In the genomic region with DNA sequence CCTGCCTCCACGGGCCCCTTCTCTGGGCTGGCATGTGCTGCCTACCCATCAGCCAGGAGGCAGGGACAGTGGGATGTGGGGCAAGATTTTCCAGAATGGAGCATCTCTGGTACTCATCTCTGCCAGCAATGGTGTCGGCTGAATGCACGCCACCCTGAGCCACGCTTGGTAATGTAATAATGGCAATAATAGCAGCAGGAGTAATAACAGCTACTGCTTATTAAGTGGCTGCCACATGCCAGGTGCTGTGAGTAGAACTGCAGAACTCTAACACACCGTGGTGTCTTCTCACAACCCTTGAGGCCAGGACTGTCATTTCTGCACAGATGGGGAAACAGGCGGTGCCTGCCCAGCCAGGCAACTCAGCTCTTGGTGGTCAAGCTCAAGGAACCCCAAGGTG, we compare ENCODE assay signal across 32 cellular contexts.
A peak's percentile ranks its signal among the peaks of the same experiment; 100 is the strongest.
DNase-seq lines count a peak whose midpoint lies in the region; ATAC-seq lines count a peak whose summit lies in the region.
"Had no signal": no experiment of that assay in that cellular context is flagged by ENCODE, and none has a peak within 500 bp of the region (broad histone marks: within the 10 kb centered on the region; RNA-seq: fewer than 3 reads in every experiment).

No MANE protein-coding gene starts in this region.

- H3K79me1 ChIP-seq in neuronal stem cell (ENCODE audit: low read depth, low read length): no peaks in the 10 kb centered on the region

- no peaks in the 10 kb centered on the region for H3K27me3 Mint-ChIP-seq in activated CD4-positive, alpha-beta memory T cell treated with anti-CD3 and anti-CD28 coated beads, Interleukin-2, amount 10 ng/mL, durations not matched to agents 7 days and 5 days
- H3K27me3 Mint-ChIP-seq in activated CD4-positive, alpha-beta T cell treated with anti-CD3 and anti-CD28 coated beads, Interleukin-2, amount 10 ng/mL, durations not matched to agents 24 days and 14 days: no peaks in the 10 kb centered on the region
- H3K27me3 Mint-ChIP-seq: activated CD8-positive, alpha-beta T cell treated with anti-CD3 and anti-CD28 coated beads for 36 hours; activated naive CD4-positive, alpha-beta T cell treated with anti-CD3 and anti-CD28 coated beads, Interleukin-2, amount 10 ng/mL, durations not matched to agents 7 days and 5 days; IgD-negative memory B cell had no signal

- no peak overlapping the region for H3K27ac ChIP-seq in neuronal stem cell (replicated peaks; ENCODE audit: low read length)
- H3K27ac ChIP-seq: brain microvascular endothelial cell, parathyroid adenoma had no signal

- H2BK12ac ChIP-seq in neuronal stem cell (ENCODE audit: low read length): peak overlapping the region; percentile 100

- H3K18ac ChIP-seq in neuronal stem cell (ENCODE audit: low read length): peak overlapping the region; percentile 95

- peak overlapping the region; percentile 90 for H3K4ac ChIP-seq in neuronal stem cell (ENCODE audit: low read length)

- H3K23ac ChIP-seq in neuronal stem cell (ENCODE audit: low read depth, low read length, poor library complexity): no peak overlapping the region

- H3K4me1 Mint-ChIP-seq in activated CD4-positive, alpha-beta memory T cell treated with anti-CD3 and anti-CD28 coated beads, Interleukin-2, amount 10 ng/mL, durations not matched to agents 7 days and 5 days: no peaks in the 10 kb centered on the region
- H3K4me1 Mint-ChIP-seq in activated CD4-positive, alpha-beta T cell treated with anti-CD3 and anti-CD28 coated beads, Interleukin-2, amount 10 ng/mL, durations not matched to agents 24 days and 14 days: no peaks in the 10 kb centered on the region
- H3K4me1 Mint-ChIP-seq: activated naive CD4-positive, alpha-beta T cell treated with anti-CD3 and anti-CD28 coated beads, Interleukin-2, amount 10 ng/mL, durations not matched to agents 7 days and 5 days had no signal

- H2BK5ac ChIP-seq in neuronal stem cell (ENCODE audit: low read length): peak overlapping the region; percentile 98

- peak overlapping the region; percentile 96 for H2BK120ac ChIP-seq in neuronal stem cell (ENCODE audit: low read depth, low read length)

- no peak overlapping the region for H4K8ac ChIP-seq in neuronal stem cell (ENCODE audit: low read depth, low read length)

- CTCF ChIA-PET in activated CD4-positive, alpha-beta memory T cell treated with anti-CD3 and anti-CD28 coated beads, Interleukin-2, amount 10 ng/mL, durations not matched to agents 7 days and 5 days (lab: Charles Lee): no interaction called here

- H3K14ac ChIP-seq in neuronal stem cell (ENCODE audit: low read length): peak overlapping the region; percentile 73

- peak overlapping the region; percentile 99 for H4K91ac ChIP-seq in neuronal stem cell (ENCODE audit: low read depth, low read length, poor library complexity)

- no peaks in the 10 kb centered on the region for H3K36me3 ChIP-seq in neuronal stem cell (replicated peaks in 1 of 2; ENCODE audit: control insufficient read depth in 2 of 2, insufficient read depth in 2 of 2, low read length in 2 of 2)
- H3K36me3 ChIP-seq: adrenal gland, brain microvascular endothelial cell, uterus had no signal

- no peak for ATAC-seq in HG03432 (IDR thresholded peaks at IDR 0.05; ENCODE audit: unreplicated experiment)
- ATAC-seq: activated CD8-positive, alpha-beta T cell treated with anti-CD3 and anti-CD28 coated beads for 36 hours; GM23338; mucosa of descending colon had no signal

- peak overlapping the region; percentile 16 for H2BK15ac ChIP-seq in neuronal stem cell (ENCODE audit: low read length)

- no peaks in the 10 kb centered on the region for H3K36me3 Mint-ChIP-seq in activated CD4-positive, alpha-beta memory T cell treated with anti-CD3 and anti-CD28 coated beads, Interleukin-2, amount 10 ng/mL, durations not matched to agents 7 days and 5 days (ENCODE audit: low read depth)
- no peaks in the 10 kb centered on the region for H3K36me3 Mint-ChIP-seq in activated CD4-positive, alpha-beta T cell treated with anti-CD3 and anti-CD28 coated beads, Interleukin-2, amount 10 ng/mL, durations not matched to agents 24 days and 14 days (ENCODE audit: low read depth)
- H3K36me3 Mint-ChIP-seq: activated naive CD4-positive, alpha-beta T cell treated with anti-CD3 and anti-CD28 coated beads, Interleukin-2, amount 10 ng/mL, durations not matched to agents 7 days and 5 days; IgD-negative memory B cell had no signal

- H3K4me2 ChIP-seq in neuronal stem cell (ENCODE audit: insufficient read depth, low read length, poor library complexity, severe bottlenecking): no peak overlapping the region
- H3K4me2 ChIP-seq: GM23338 had no signal

- no peak overlapping the region for H3K4me3 ChIP-seq in neuronal stem cell (ENCODE audit: low read length in 2 of 2)
- H3K4me3 ChIP-seq: adrenal gland, dorsolateral prefrontal cortex, GM23338, mucosa of descending colon, smooth muscle cell, uterus had no signal

- H2AFZ ChIP-seq in neuronal stem cell (ENCODE audit: low read length): no peak overlapping the region
- H2AFZ ChIP-seq: GM23338, parathyroid adenoma had no signal

- POLR2A ChIA-PET in activated CD4-positive, alpha-beta memory T cell treated with anti-CD3 and anti-CD28 coated beads, Interleukin-2, amount 10 ng/mL, durations not matched to agents 7 days and 5 days (lab: Charles Lee): no interaction called here

- DNase-seq in NCI-H146 (lab: John Stamatoyannopoulos, UW): peak; percentile 54
- DNase-seq in NCI-H146 treated with DMSO at 0.1 percent for 48 hours (lab: John Stamatoyannopoulos, UW; ENCODE audit: unreplicated experiment): no peak
- peak; percentile 60 for DNase-seq in DMS79 treated with DMSO at 0.1 percent for 48 hours (lab: John Stamatoyannopoulos, UW)
- DNase-seq in SK-N-DZ (ENCODE audit: low spot score): peak; percentile 33
- DNase-seq in neuronal stem cell (ENCODE audit: low spot score): no peak
- DNase-seq in activated CD4-positive, alpha-beta memory T cell treated with anti-CD3 and anti-CD28 coated beads, Interleukin-2, amount 10 ng/mL, durations not matched to agents 7 days and 5 days: no peak
- DNase-seq in activated CD4-positive, alpha-beta T cell treated with anti-CD3 and anti-CD28 coated beads, Interleukin-2, amount 10 ng/mL, durations not matched to agents 24 days and 14 days: no peak
- DNase-seq: 8988T; activated CD4-positive, alpha-beta T cell treated with anti-CD3 and anti-CD28 coated beads for 1 hour; activated CD8-positive, alpha-beta T cell treated with anti-CD3 and anti-CD28 coated beads for 36 hours; activated naive CD4-positive, alpha-beta T cell treated with anti-CD3 and anti-CD28 coated beads, Interleukin-2, amount 10 ng/mL, durations not matched to agents 7 days and 5 days; brain microvascular endothelial cell; Calu3; dorsolateral prefrontal cortex; foreskin melanocyte; HFFc6; kidney glomerular epithelial cell; mucosa of descending colon; NCI-H2081; NCI-H510A treated with DMSO at 0.1 percent for 48 hours; nephron progenitor cell; right cardiac atrium; Right ventricle myocardium superior; stimulated activated CD4-positive, alpha-beta T cell treated with anti-CD3 and anti-CD28 coated beads, Interleukin-1b, Interleukin-23, amount 100 ng/mL, for 48 hours; stimulated activated naive CD4-positive, alpha-beta T cell treated with Interleukin-2 at 50 U/mL for 16 hours had no signal

- peaks cover 0 to 2% of the 10 kb centered on the region in 2 donors for H3K9me3 ChIP-seq in neuronal stem cell (replicated peaks in 1 of 2; ENCODE audit: control insufficient read depth in 2 of 2, insufficient read depth in 1 of 2, low read depth in 1 of 2, low read length in 2 of 2)
- H3K9me3 ChIP-seq: adrenal gland, mucosa of descending colon, uterus had no signal

- H3K4me1 ChIP-seq in neuronal stem cell (ENCODE audit: control insufficient read depth in 2 of 2, insufficient read depth in 1 of 2, low read depth in 1 of 2, low read length in 2 of 2): peaks cover 17 to 46% of the 10 kb centered on the region in 2 donors
- H3K4me1 ChIP-seq: parathyroid adenoma had no signal

- WGBS in neuronal stem cell (ENCODE audit: extremely low coverage in 2 of 2, insufficient read length in 2 of 2, insufficient replicate concordance in 1 of 2), 2 donors: no CpG with 5 or more reads among the region's 6 CpGs

- no peak overlapping the region for H3K27ac Mint-ChIP-seq in activated CD4-positive, alpha-beta memory T cell treated with anti-CD3 and anti-CD28 coated beads, Interleukin-2, amount 10 ng/mL, durations not matched to agents 7 days and 5 days
- no peak overlapping the region for H3K27ac Mint-ChIP-seq in activated CD4-positive, alpha-beta T cell treated with anti-CD3 and anti-CD28 coated beads, Interleukin-2, amount 10 ng/mL, durations not matched to agents 24 days and 14 days
- H3K27ac Mint-ChIP-seq: activated CD8-positive, alpha-beta T cell treated with anti-CD3 and anti-CD28 coated beads for 36 hours; activated naive CD4-positive, alpha-beta T cell treated with anti-CD3 and anti-CD28 coated beads, Interleukin-2, amount 10 ng/mL, durations not matched to agents 7 days and 5 days; GM23338; HFFc6; IgD-negative memory B cell; nephron progenitor cell had no signal

- no peaks in the 10 kb centered on the region for H3K9me3 Mint-ChIP-seq in activated CD4-positive, alpha-beta memory T cell treated with anti-CD3 and anti-CD28 coated beads, Interleukin-2, amount 10 ng/mL, durations not matched to agents 7 days and 5 days
- H3K9me3 Mint-ChIP-seq in activated CD4-positive, alpha-beta T cell treated with anti-CD3 and anti-CD28 coated beads, Interleukin-2, amount 10 ng/mL, durations not matched to agents 24 days and 14 days: no peaks in the 10 kb centered on the region
- H3K9me3 Mint-ChIP-seq: activated CD8-positive, alpha-beta T cell treated with anti-CD3 and anti-CD28 coated beads for 36 hours; activated naive CD4-positive, alpha-beta T cell treated with anti-CD3 and anti-CD28 coated beads, Interleukin-2, amount 10 ng/mL, durations not matched to agents 7 days and 5 days; GM23338; HFFc6; IgD-negative memory B cell; nephron progenitor cell had no signal

- intact Hi-C loops in activated CD4-positive, alpha-beta T cell treated with anti-CD3 and anti-CD28 coated beads, Interleukin-2, amount 10 ng/mL, durations not matched to agents 24 days and 14 days (cut with micrococcal nuclease): no loop called here

- H3K9ac ChIP-seq in neuronal stem cell (ENCODE audit: low read depth, low read length, poor library complexity): no peak overlapping the region
- H3K9ac ChIP-seq: parathyroid adenoma had no signal

- no peak overlapping the region for H3K4me3 Mint-ChIP-seq in activated CD4-positive, alpha-beta memory T cell treated with anti-CD3 and anti-CD28 coated beads, Interleukin-2, amount 10 ng/mL, durations not matched to agents 7 days and 5 days
- H3K4me3 Mint-ChIP-seq in activated CD4-positive, alpha-beta T cell treated with anti-CD3 and anti-CD28 coated beads, Interleukin-2, amount 10 ng/mL, durations not matched to agents 24 days and 14 days: no peak overlapping the region
- H3K4me3 Mint-ChIP-seq: activated CD8-positive, alpha-beta T cell treated with anti-CD3 and anti-CD28 coated beads for 36 hours; activated naive CD4-positive, alpha-beta T cell treated with anti-CD3 and anti-CD28 coated beads, Interleukin-2, amount 10 ng/mL, durations not matched to agents 7 days and 5 days; GM23338; HFFc6; IgD-negative memory B cell; nephron progenitor cell had no signal

- H2AK5ac ChIP-seq in neuronal stem cell (ENCODE audit: low read depth, low read length): peak overlapping the region; percentile 93

- no peaks in the 10 kb centered on the region for H3K27me3 ChIP-seq in neuronal stem cell (ENCODE audit: control insufficient read depth in 3 of 3, insufficient read depth in 3 of 3, low read depth in 1 of 3, low read length in 3 of 3)
- H3K27me3 ChIP-seq: adrenal gland, brain microvascular endothelial cell, dorsolateral prefrontal cortex, uterus had no signal

Comparison
In these comparisons a context has a peak if more than half of its experiments do, and no peak if none do; other contexts are left out.
1. DNase-seq: peak in NCI-H146 (single experiment), DMS79 treated with DMSO at 0.1 percent for 48 hours (single experiment) and SK-N-DZ (single experiment); none in NCI-H146 treated with DMSO at 0.1 percent for 48 hours (single experiment), neuronal stem cell (single experiment), activated CD4-positive, alpha-beta memory T cell treated with anti-CD3 and anti-CD28 coated beads, Interleukin-2, amount 10 ng/mL, durations not matched to agents 7 days and 5 days (single experiment) and activated CD4-positive, alpha-beta T cell treated with anti-CD3 and anti-CD28 coated beads, Interleukin-2, amount 10 ng/mL, durations not matched to agents 24 days and 14 days (single experiment).